Comparison of ENCODE assay signal across 13 cellular contexts in the genomic region with DNA sequence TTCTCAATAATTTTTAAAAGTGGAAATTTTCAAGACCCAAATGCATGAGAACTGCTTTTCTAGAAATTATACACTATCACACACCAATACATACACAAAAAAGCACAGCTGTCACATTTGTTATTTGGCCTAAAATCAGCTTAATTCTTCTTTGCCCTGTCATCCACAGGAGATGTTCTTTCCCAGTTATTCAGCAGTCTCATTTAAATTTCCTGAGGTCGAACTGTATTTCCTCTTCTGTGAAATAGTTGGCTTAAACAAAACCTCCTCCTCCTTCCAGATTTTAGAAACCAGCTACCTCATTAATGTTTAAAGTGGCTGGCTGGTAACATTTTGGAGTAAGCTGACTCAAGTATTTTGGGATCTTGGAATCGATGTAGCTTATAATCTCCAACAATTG.
"Had no signal": no experiment of that assay in that cellular context is flagged by ENCODE, and none has a peak within 500 bp of the region (broad histone marks: within the 10 kb centered on the region; RNA-seq: fewer than 3 reads in every experiment).

No MANE protein-coding gene starts in this region.

- H3K27me3 ChIP-seq: esophagus muscularis mucosa, gastrocnemius medialis, heart right ventricle, sigmoid colon, stomach had no signal

- H3K4me3 ChIP-seq: esophagus muscularis mucosa, gastrocnemius medialis, heart right ventricle, sigmoid colon, stomach, thoracic aorta had no signal

- H3K27ac ChIP-seq: gastrocnemius medialis, heart right ventricle, sigmoid colon, stomach, thoracic aorta had no signal

- FAIRE-seq: urothelium cell line had no signal

- H3K9me3 ChIP-seq: esophagus muscularis mucosa, gastrocnemius medialis, heart right ventricle, sigmoid colon, stomach, thoracic aorta had no signal

- DNase-seq: activated CD4-positive, alpha-beta T cell treated with anti-CD3 and anti-CD28 coated beads for 48 hours; activated naive CD4-positive, alpha-beta T cell; caudate nucleus; gastrocnemius medialis; heart right ventricle; kidney; left ventricle myocardium superior; sigmoid colon; stimulated activated CD4-positive, alpha-beta T cell treated with anti-CD3 and anti-CD28 coated beads, Interleukin-4, amount 100 ng/mL, for 4 hours; stomach had no signal

- ATAC-seq: gastrocnemius medialis, heart right ventricle, left ventricle myocardium superior had no signal
